32 cellular contexts compared by ENCODE assay signal in the genomic region with DNA sequence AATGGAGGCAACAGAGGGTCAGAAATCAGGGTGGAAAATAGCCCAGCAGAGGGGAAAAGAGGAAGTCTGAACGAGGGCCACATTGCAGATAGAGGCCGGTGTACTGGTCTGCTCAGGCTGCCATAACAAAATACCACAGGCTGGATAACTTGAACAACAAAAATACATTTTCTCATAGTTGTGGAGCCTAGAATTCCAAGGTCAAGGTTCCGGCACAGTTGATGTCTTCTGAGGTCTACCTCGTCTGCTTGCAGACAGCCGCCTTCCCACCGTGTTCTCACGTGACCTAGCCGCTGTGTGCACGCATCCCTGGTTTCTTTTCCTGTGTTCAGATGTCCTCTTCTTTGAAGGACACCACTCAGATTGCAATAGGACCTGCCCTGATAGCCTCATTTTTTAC.
"Had no signal": no experiment of that assay in that cellular context is flagged by ENCODE, and none has a peak within 500 bp of the region (broad histone marks: within the 10 kb centered on the region; RNA-seq: fewer than 3 reads in every experiment).

No MANE protein-coding gene starts in this region.

- DNase-seq: activated CD4-positive, alpha-beta memory T cell treated with anti-CD3 and anti-CD28 coated beads, Interleukin-2, amount 10 ng/mL, durations not matched to agents 7 days and 5 days; activated CD4-positive, alpha-beta T cell treated with anti-CD3 and anti-CD28 coated beads for 1 hour; activated CD4-positive, alpha-beta T cell treated with anti-CD3 and anti-CD28 coated beads for 36 hours; activated CD4-positive, alpha-beta T cell treated with anti-CD3 and anti-CD28 coated beads for 48 hours; activated CD4-positive, alpha-beta T cell treated with anti-CD3 and anti-CD28 coated beads, Interleukin-2, amount 10 ng/mL, durations not matched to agents 7 days and 5 days; activated CD4-positive, alpha-beta T cell treated with anti-CD3 and anti-CD28 coated beads, Interleukin-2, amount 50 U/mL, for 48 hours; activated CD4-positive, CD25-positive, alpha-beta regulatory T cell; activated CD8-positive, alpha-beta memory T cell treated with anti-CD3 and anti-CD28 coated beads for 24 hours; activated CD8-positive, alpha-beta memory T cell treated with anti-CD3 and anti-CD28 coated beads, Interleukin-2, amount 10 ng/mL, durations not matched to agents 7 days and 5 days; activated CD8-positive, alpha-beta memory T cell treated with anti-CD3 and anti-CD28 coated beads, Interleukin-2, amount 50 U/mL, for 48 hours; activated CD8-positive, alpha-beta T cell treated with anti-CD3 and anti-CD28 coated beads, Interleukin-2, amount 10 ng/mL, durations not matched to agents 7 days and 5 days; activated effector memory CD4-positive, alpha-beta T cell treated with Interleukin-2 at 50 U/mL for 16 hours; activated gamma-delta T cell; activated naive CD4-positive, alpha-beta T cell treated with anti-CD3 and anti-CD28 coated beads, Interleukin-2, amount 10 ng/mL, durations not matched to agents 7 days and 5 days; activated naive CD4-positive, alpha-beta T cell treated with Interleukin-2 at 50 U/mL for 16 hours; activated naive CD8-positive, alpha-beta T cell treated with anti-CD3 and anti-CD28 coated beads, Interleukin-2, amount 10 ng/mL, durations not matched to agents 7 days and 5 days; activated naive CD8-positive, alpha-beta T cell treated with anti-CD3 and anti-CD28 coated beads, Interleukin-2, amount 50 U/mL, for 24 hours; activated T-cell treated with anti-CD3 and anti-CD28 coated beads, Interleukin-2, amount 50 U/mL, for 24 hours; activated T-cell treated with anti-CD3 and anti-CD28 coated beads, Interleukin-2, amount 50 U/mL, for 48 hours; amygdala; anterior cingulate cortex; caudate nucleus; cerebellar nuclear complex; T-helper 1 cell; T-helper 2 cell; T-helper 9 cell; WERI-Rb-1 had no signal

- H3K4me1 ChIP-seq: ascending aorta had no signal

- H3K36me3 ChIP-seq: ascending aorta, cardiac muscle cell, WERI-Rb-1 had no signal

- H3K27ac ChIP-seq: ascending aorta, cardiac muscle cell, WERI-Rb-1 had no signal

- H3K4me3 ChIP-seq: ascending aorta, cardiac muscle cell had no signal

- H3K9me3 ChIP-seq: ascending aorta had no signal

- FAIRE-seq: bronchial epithelial cell had no signal

- H3K27me3 ChIP-seq: ascending aorta, cardiac muscle cell had no signal

- ATAC-seq: activated CD4-positive, alpha-beta T cell treated with anti-CD3 and anti-CD28 coated beads for 36 hours; activated CD4-positive, CD25-positive, alpha-beta regulatory T cell treated with anti-CD3 and anti-CD28 coated beads, Interleukin-2, amount 50 U/mL, for 24 hours; activated CD8-positive, alpha-beta memory T cell treated with anti-CD3 and anti-CD28 coated beads, Interleukin-2, amount 10 ng/mL, durations not matched to agents 7 days and 5 days; activated CD8-positive, alpha-beta T cell treated with anti-CD3 and anti-CD28 coated beads, Interleukin-2, amount 10 ng/mL, durations not matched to agents 7 days and 5 days; activated naive CD8-positive, alpha-beta T cell treated with anti-CD3 and anti-CD28 coated beads, Interleukin-2, amount 50 U/mL, for 24 hours; WTC11 had no signal
